Comparison of ENCODE assay signal across 24 cellular contexts in the genomic region with DNA sequence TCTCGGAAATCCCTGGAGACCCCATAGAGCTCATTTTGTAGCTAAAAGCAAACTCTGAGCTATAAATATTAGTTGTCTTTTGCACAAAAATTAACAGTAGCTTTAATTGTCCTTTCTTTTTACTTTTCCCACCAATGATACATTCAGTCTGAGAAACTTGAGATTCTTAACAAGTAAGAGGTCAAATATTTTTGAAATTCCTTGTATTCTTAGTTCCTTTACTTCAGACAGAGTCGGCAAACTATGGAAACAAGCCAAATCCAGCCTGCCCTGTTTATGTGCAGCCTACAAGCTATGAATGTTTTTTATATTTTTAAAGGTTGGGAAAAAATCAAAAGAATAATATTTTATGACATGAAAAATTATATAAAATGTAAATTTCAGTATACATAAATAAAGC.
DNase-seq lines count a peak whose midpoint lies in the region; ATAC-seq, FAIRE-seq and TF ChIP-seq lines count a peak whose summit lies in the region.
"Had no signal": no experiment of that assay in that cellular context is flagged by ENCODE, and none has a peak within 500 bp of the region (broad histone marks: within the 10 kb centered on the region; RNA-seq: fewer than 3 reads in every experiment).

No MANE protein-coding gene starts in this region.

- H3K36me3 ChIP-seq in astrocyte (ENCODE audit: insufficient read depth, low read length) (no peaks in the 10 kb centered on the region), psoas muscle (ENCODE audit: insufficient read depth in 1 of 2, low read depth in 1 of 2) (no peaks in the 10 kb centered on the region)
- H3K36me3 ChIP-seq: adrenal gland, ovary, right lobe of liver, uterus had no signal

- H3K4me3 ChIP-seq in astrocyte (ENCODE audit: insufficient read depth, low read depth, low read length) (no peak overlapping the region), fibroblast of pulmonary artery (replicated peaks; ENCODE audit: low read depth, low read length) (no peak overlapping the region), psoas muscle (peak overlapping the region; percentile 16)
- H3K4me3 ChIP-seq: adrenal gland, GM23248, ovary, right lobe of liver, uterus had no signal

- H3K36me3 Mint-ChIP-seq in astrocyte (ENCODE audit: low read depth, unreplicated experiment) = no peaks in the 10 kb centered on the region
- H3K36me3 Mint-ChIP-seq: activated CD4-positive, alpha-beta memory T cell treated with anti-CD3 and anti-CD28 coated beads for 36 hours; memory B cell; naive thymus-derived CD8-positive, alpha-beta T cell had no signal

- H3K27me3 ChIP-seq in astrocyte (ENCODE audit: insufficient read depth, low read length) (no peaks in the 10 kb centered on the region), psoas muscle (ENCODE audit: insufficient read depth in 3 of 3, low read length in 2 of 3) (no peaks in the 10 kb centered on the region)
- H3K27me3 ChIP-seq: adrenal gland, ovary, right lobe of liver, uterus had no signal

- H3K79me2 ChIP-seq in astrocyte (ENCODE audit: insufficient read depth, low read length) = no peaks in the 10 kb centered on the region

- H3K27me3 Mint-ChIP-seq in astrocyte (ENCODE audit: low read depth, unreplicated experiment) = peaks cover 2% of the 10 kb centered on the region
- H3K27me3 Mint-ChIP-seq: activated B cell treated with CpG ODN at 0.5 μM for 24 hours, memory B cell had no signal

- intact Hi-C loops in psoas muscle (cut with DNase I) = no loop called here

- H3K27ac ChIP-seq in astrocyte (ENCODE audit: low read depth, low read length) (no peak overlapping the region), psoas muscle (no peak overlapping the region), caudate nucleus (ENCODE audit: low read depth, low read length) (no peak overlapping the region)
- H3K27ac ChIP-seq: adrenal gland, GM23248, ovary, right lobe of liver, uterus had no signal

- H4K20me1 ChIP-seq in astrocyte (ENCODE audit: insufficient read depth, low read length) = no peaks in the 10 kb centered on the region

- no peak for FAIRE-seq in astrocyte (lab: Jason Lieb, UNC)
- FAIRE-seq: GM19239 had no signal

- H3K9me3 ChIP-seq in astrocyte (ENCODE audit: insufficient read depth, low read depth, low read length) (no peaks in the 10 kb centered on the region), psoas muscle (no peaks in the 10 kb centered on the region)
- H3K9me3 ChIP-seq: adrenal gland, ovary, right lobe of liver, uterus had no signal

- peak; percentile 32 for DNase-seq in EH (ENCODE audit: low read depth)
- peak; percentile 53 for DNase-seq in astrocyte (ENCODE audit: low read depth)
- peak; percentile 35 for DNase-seq in fibroblast of pulmonary artery (ENCODE audit: low read depth)
- no peak for DNase-seq in psoas muscle
- DNase-seq in AG20443 (ENCODE audit: low spot score) = no peak
- no peak for DNase-seq in caudate nucleus (lab: John Stamatoyannopoulos, UW)
- DNase-seq: activated B cell treated with CpG ODN at 0.5 μM for 24 hours; activated CD4-positive, alpha-beta memory T cell treated with anti-CD3 and anti-CD28 coated beads for 36 hours; activated gamma-delta T cell; activated T-cell treated with anti-CD3 and anti-CD28 coated beads for 4 hours; adrenal gland; C1 segment of cervical spinal cord; GM23248; naive thymus-derived CD8-positive, alpha-beta T cell; NCI-H1417 treated with DMSO at 0.1 percent for 48 hours; NCI-H526 treated with DMSO at 0.1 percent for 48 hours; ovary; right lobe of liver; uterus had no signal

- 34 to 56% (median 37%) methylated on average over 2 of the region's 2 CpGs for WGBS in psoas muscle, 3 donors

- no peak overlapping the region for H3K4me3 Mint-ChIP-seq in astrocyte (ENCODE audit: unreplicated experiment)
- H3K4me3 Mint-ChIP-seq: activated B cell treated with CpG ODN at 0.5 μM for 24 hours; activated CD4-positive, alpha-beta memory T cell treated with anti-CD3 and anti-CD28 coated beads for 36 hours; central memory CD8-positive, alpha-beta T cell; memory B cell; naive thymus-derived CD8-positive, alpha-beta T cell had no signal

- H3K27ac Mint-ChIP-seq in astrocyte (ENCODE audit: unreplicated experiment) = no peak overlapping the region
- H3K27ac Mint-ChIP-seq: activated B cell treated with CpG ODN at 0.5 μM for 24 hours; activated CD4-positive, alpha-beta memory T cell treated with anti-CD3 and anti-CD28 coated beads for 36 hours; memory B cell; naive thymus-derived CD8-positive, alpha-beta T cell had no signal

- H3K9me3 Mint-ChIP-seq in astrocyte (ENCODE audit: unreplicated experiment) = peaks cover 4% of the 10 kb centered on the region
- H3K9me3 Mint-ChIP-seq: activated B cell treated with CpG ODN at 0.5 μM for 24 hours; central memory CD8-positive, alpha-beta T cell; memory B cell had no signal

- H3K4me1 ChIP-seq in astrocyte (ENCODE audit: insufficient read depth, low read length) = peaks cover 8% of the 10 kb centered on the region
- no peaks in the 10 kb centered on the region for H3K4me1 ChIP-seq in psoas muscle
- H3K4me1 ChIP-seq: adrenal gland, right lobe of liver, uterus had no signal

- H3K4me1 Mint-ChIP-seq in astrocyte (ENCODE audit: low read depth, unreplicated experiment) = peaks cover 8% of the 10 kb centered on the region
- H3K4me1 Mint-ChIP-seq: activated B cell treated with CpG ODN at 0.5 μM for 24 hours; central memory CD8-positive, alpha-beta T cell; memory B cell; naive thymus-derived CD8-positive, alpha-beta T cell had no signal

- H2AFZ ChIP-seq in astrocyte (ENCODE audit: low read depth, low read length) = no peak overlapping the region
- H2AFZ ChIP-seq: GM23248 had no signal

- no peak overlapping the region for H3K9ac ChIP-seq in astrocyte (ENCODE audit: low read length)
- H3K9ac ChIP-seq: GM23248 had no signal

- TF ChIP-seq CTCF in astrocyte (IDR thresholded peaks at IDR 0.05; ENCODE audit: insufficient read depth, low read depth, low read length) (no peak), fibroblast of pulmonary artery (IDR thresholded peaks at IDR 0.05; ENCODE audit: low read length, missing control alignments) (no peak), psoas muscle (IDR thresholded peaks at IDR 0.05) (no peak)

- no peak for ATAC-seq in psoas muscle
- no peak for ATAC-seq in HG02798 (IDR thresholded peaks at IDR 0.05; ENCODE audit: poor library complexity, unreplicated experiment)
- no peak for ATAC-seq in HG02970 (IDR thresholded peaks at IDR 0.05; ENCODE audit: low FRiP score, unreplicated experiment)
- ATAC-seq: naive thymus-derived CD8-positive, alpha-beta T cell; right lobe of liver had no signal

- peak overlapping the region; percentile 66 for H3K4me2 ChIP-seq in astrocyte (ENCODE audit: low read length)

Comparison
In these comparisons a context has a peak if more than half of its experiments do, and no peak if none do; other contexts are left out.
1. DNase-seq: peak in EH (single experiment), astrocyte (single experiment) and fibroblast of pulmonary artery (single experiment); none in psoas muscle (0 of 2), AG20443 (single experiment) and caudate nucleus (0 of 61).